22 cellular contexts compared by ENCODE assay signal in the genomic region with DNA sequence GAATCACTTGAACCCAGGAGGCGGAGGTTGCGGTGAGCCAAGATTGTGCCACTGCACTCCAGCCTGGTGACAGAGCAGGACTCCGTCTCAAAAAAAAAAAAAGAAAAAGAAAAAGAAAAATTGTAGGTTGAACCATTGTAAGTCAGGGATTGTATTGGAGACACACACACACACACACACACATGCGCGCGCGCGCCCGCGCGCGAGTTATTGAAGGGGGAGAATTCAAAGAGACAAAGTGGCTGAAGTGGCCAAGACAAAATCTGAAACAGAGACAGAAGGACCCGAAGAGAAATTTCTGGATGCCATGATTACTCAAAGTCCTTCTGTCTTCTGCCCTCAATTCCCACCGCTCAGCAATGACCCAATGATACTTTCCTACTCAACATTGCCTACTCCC. TPM values are rescaled to one million over a fixed set of nuclear protein-coding genes. Genes with fewer than 3 reads are reported as not detected.
"Had no signal": no experiment of that assay in that cellular context is flagged by ENCODE, and none has a peak within 500 bp of the region (broad histone marks: within the 10 kb centered on the region; RNA-seq: fewer than 3 reads in every experiment).

No MANE protein-coding gene starts in this region.

- ATAC-seq: HepG2 had no signal

- H3K9me3 ChIP-seq: SK-N-SH had no signal

- DNase-seq: IMR-90, KBM-7, MV-4-11, NCI-H1048, NCI-H1105, NCI-H1417, NCI-H1436 treated with DMSO at 0.1 percent for 48 hours, NCI-H1694, NCI-H187 treated with DMSO at 0.1 percent for 48 hours, NCI-H2029 treated with DMSO at 0.1 percent for 48 hours, NCI-H2171 treated with DMSO at 0.1 percent for 48 hours, NCI-H345, NCI-H524, NCI-H526 treated with DMSO at 0.1 percent for 48 hours, NCI-H748 treated with DMSO at 0.1 percent for 48 hours, Right ventricle myocardium superior, RPMI8226 had no signal

- H3K9ac ChIP-seq: SK-N-SH had no signal

RNA-seq across cellular contexts. Expression of a gene that starts 3.7 kb away (rescaled TPM):
- total RNA-seq: MCF 10A, SK-MEL-5 had no signal

RNA-seq across cellular contexts. Expression of a gene that starts 5.1 kb away (rescaled TPM):
- total RNA-seq: LHCN-M2, Right ventricle myocardium superior had no signal

RNA-seq across cellular contexts. Expression of a gene that starts 24.8 kb away (rescaled TPM):
- total RNA-seq: IMR-90, LHCN-M2, SK-MEL-5 had no signal
- polyA plus RNA-seq: SK-N-SH had no signal
